Comparison of ENCODE assay signal across 4 cellular contexts in the genomic region with DNA sequence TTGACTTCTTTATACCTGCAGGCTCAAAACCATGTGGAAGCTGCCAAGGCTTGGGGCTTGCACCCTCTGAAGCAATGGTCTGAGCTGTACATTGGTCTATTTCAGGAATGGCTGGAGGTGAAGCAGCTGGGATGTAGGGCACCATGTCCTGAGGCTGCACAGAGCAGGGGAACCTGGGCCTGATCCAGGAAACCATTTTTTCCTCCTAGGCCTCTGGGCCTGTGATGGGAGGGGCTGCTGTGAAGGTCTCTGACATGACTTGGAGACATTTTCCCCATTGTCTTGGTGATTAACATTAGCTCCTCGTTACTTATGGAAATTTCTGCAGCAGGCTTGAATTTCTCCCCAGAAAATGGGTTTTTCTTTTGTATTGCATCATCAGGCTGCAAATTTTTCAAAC.
A peak's percentile ranks its signal among the peaks of the same experiment; 100 is the strongest.
DNase-seq lines count a peak whose midpoint lies in the region; ATAC-seq, FAIRE-seq and TF ChIP-seq lines count a peak whose summit lies in the region.
"Not testable (repeated sequence)": the region's sequence is repeated elsewhere in the genome, so short reads cannot be mapped to it uniquely, and the experiment has no call there.

No MANE protein-coding gene starts in this region.

- in situ Hi-C loops in K562 (cut with MboI) = not testable (repeated sequence)

- CTCF ChIA-PET in A549 (lab: Yijun Ruan, JAX); HEK293 (lab: Yijun Ruan, JAX); K562 (lab: Yijun Ruan, JAX; ENCODE audit: low intra/inter-chr PET ratio): not testable (repeated sequence)

- not testable (repeated sequence) for H3K4me2 ChIP-seq in A549; BLaER1; K562 (ENCODE audit: insufficient read depth, low read length)

- not testable (repeated sequence) for H3K27ac ChIP-seq in A549; BLaER1; HEK293 (ENCODE audit: extremely low read depth, low read depth, low read length); K562 (ENCODE audit: extremely low read depth, low read depth, low read length)

- not testable (repeated sequence) for H3K4me1 ChIP-seq in A549; BLaER1; HEK293 (ENCODE audit: control insufficient read depth, insufficient read depth, low read length); K562 (replicated peaks in 1 of 2; ENCODE audit: control insufficient read depth in 2 of 2, insufficient read depth in 2 of 2, low read length in 2 of 2)

- 14% methylated on average over 1 of the region's 1 CpG for WGBS in A549 (ENCODE audit: missing lambda C conversion rate)
- WGBS in K562 (ENCODE audit: insufficient coverage, low coverage, missing lambda C conversion rate) = 0% methylated on average over 1 of the region's 1 CpG

- not testable (repeated sequence) for H4K20me1 ChIP-seq in BLaER1; K562 (replicated peaks; ENCODE audit: control insufficient read depth, insufficient read depth, low read length)

- TF ChIP-seq EP300 in A549 (IDR thresholded peaks at IDR 0.05); K562 (IDR thresholded peaks at IDR 0.05; ENCODE audit: low read length): not testable (repeated sequence)

- not testable (repeated sequence) for BruUV-seq in K562 (replicated peaks; lab: Mats Ljungman, UMichigan)

- POLR2A ChIA-PET in A549 (lab: Yijun Ruan, JAX); HEK293 (lab: Yijun Ruan, JAX); K562 (lab: Yijun Ruan, JAX): not testable (repeated sequence)

- intact Hi-C loops in K562 (cut with micrococcal nuclease) = not testable (repeated sequence)

- H3K9me3 ChIP-seq in A549 (peaks cover 44% of the 10 kb centered on the region), BLaER1 (peaks cover 67% of the 10 kb centered on the region)
- H3K9me3 ChIP-seq in HEK293 (ENCODE audit: control insufficient read depth, insufficient read depth, low read depth, low read length); K562 (replicated peaks; ENCODE audit: control insufficient read depth, insufficient read depth, low read depth, low read length): not testable (repeated sequence)

- DNase-seq in A549 (ENCODE audit: low read depth in 1 of 2, low spot score in 1 of 2); K562 (ENCODE audit: extremely low read depth in 1 of 4, low spot score in 3 of 4): not testable (repeated sequence)

- H3K9ac ChIP-seq in BLaER1; K562 (ENCODE audit: insufficient read depth in 1 of 2, low read depth in 2 of 2, low read length in 2 of 2): not testable (repeated sequence)

- H3K4me3 ChIP-seq in A549; HEK293 (ENCODE audit: low read depth, low read length); K562: not testable (repeated sequence)
- H3K4me3 ChIP-seq in BLaER1 = 0 out of 2 replicates have a peak overlapping the region, but pooled peaks have one; percentile 3

- TF ChIP-seq CTCF in A549 (IDR thresholded peaks at IDR 0.05); HEK293 (tag by site-specific recombination; IDR thresholded peaks at IDR 0.05); K562 (IDR thresholded peaks at IDR 0.05 in 2 of 3, conservative IDR thresholded peaks at IDR 0.05 in 1 of 3; ENCODE audit: insufficient read depth in 2 of 3, low read depth in 1 of 3, low read length in 3 of 3): not testable (repeated sequence)

- not testable (repeated sequence) for H3K9me1 ChIP-seq in K562 (ENCODE audit: control insufficient read depth, insufficient read depth, low read length)

- not testable (repeated sequence) for H3K79me2 ChIP-seq in K562 (ENCODE audit: control insufficient read depth, insufficient read depth, low read length)

- TF ChIP-seq RAD21 in A549 (conservative IDR thresholded peaks at IDR 0.05 in 1 of 2, IDR thresholded peaks at IDR 0.05 in 1 of 2); K562 (CRISPR knock-in tag; conservative IDR thresholded peaks at IDR 0.05 in 1 of 2, IDR thresholded peaks at IDR 0.05 in 1 of 2): not testable (repeated sequence)

- not testable (repeated sequence) for FAIRE-seq in A549 (lab: Jason Lieb, UNC); K562 (lab: Jason Lieb, UNC)

- H3K27me3 ChIP-seq in BLaER1 = peaks cover 18% of the 10 kb centered on the region
- not testable (repeated sequence) for H3K27me3 ChIP-seq in K562 (ENCODE audit: control insufficient read depth in 2 of 2, insufficient read depth in 2 of 2, low read length in 2 of 2)

- peaks cover 10% of the 10 kb centered on the region; the same call in 1 of the 2 replicates for H3K36me3 ChIP-seq in BLaER1
- H3K36me3 ChIP-seq in HEK293 (ENCODE audit: control insufficient read depth in 2 of 2, insufficient read depth in 1 of 2, low read length in 2 of 2); K562 (ENCODE audit: control insufficient read depth, insufficient read depth, low read length): not testable (repeated sequence)

- not testable (repeated sequence) for ATAC-seq in A549, K562

- TF ChIP-seq POLR2A in A549 (IDR thresholded peaks at IDR 0.05; ENCODE audit: low read length); K562 (conservative IDR thresholded peaks at IDR 0.05): not testable (repeated sequence)

- not testable (repeated sequence) for H2AFZ ChIP-seq in K562 (ENCODE audit: low read depth, low read length)

TF ChIP-seq in A549, 52 proteins besides CTCF, POLR2A, EP300 and RAD21:
- peak; percentile 97 for TF ChIP-seq ZFP36 (IDR thresholded peaks at IDR 0.05; ENCODE audit: borderline replicate concordance, partially characterized antibody)

TF ChIP-seq in HEK293, 187 proteins besides CTCF, POLR2A, EP300 and RAD21:
- TF ChIP-seq ZNF585B (tag by site-specific recombination; IDR thresholded peaks at IDR 0.05) (peak; percentile 89), SETDB1 (IDR thresholded peaks at IDR 0.05; ENCODE audit: insufficient read length, low read length) (peak; percentile 24)

TF ChIP-seq in K562, 482 proteins besides CTCF, POLR2A, EP300 and RAD21:
- TF ChIP-seq ZFP36 (IDR thresholded peaks at IDR 0.05; ENCODE audit: low read depth, low read length, partially characterized antibody) = peak; percentile 75
- TF ChIP-seq, protein P1, sequence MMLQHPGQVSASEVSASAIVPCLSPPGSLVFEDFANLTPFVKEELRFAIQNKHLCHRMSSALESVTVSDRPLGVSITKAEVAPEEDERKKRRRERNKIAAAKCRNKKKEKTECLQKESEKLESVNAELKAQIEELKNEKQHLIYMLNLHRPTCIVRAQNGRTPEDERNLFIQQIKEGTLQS (IDR thresholded peaks at IDR 0.05) = peak; percentile 52; the same call in 1 of the 2 replicates
- TF ChIP-seq, protein P1 (CRISPR knock-in tag; conservative IDR thresholded peaks at IDR 0.05) = not testable (repeated sequence)
- TF ChIP-seq CEBPG (CRISPR knock-in tag; IDR thresholded peaks at IDR 0.05) = not testable (repeated sequence)
- TF ChIP-seq CEBPG (tag; conservative IDR thresholded peaks at IDR 0.05 in 1 of 2, IDR thresholded peaks at IDR 0.05 in 1 of 2) = peak in 1 of 2 experiments; percentile 49; a peak in 2 of 4 replicates
